In genomic region chr17:76710863-76711611, GRCh38 we compare ENCODE assay signal across 8 cellular contexts. TPM values are rescaled to one million over a fixed set of nuclear protein-coding genes. Genes with fewer than 3 reads are reported as not detected.
DNase-seq lines count a peak whose midpoint lies in the region; ATAC-seq and TF ChIP-seq lines count a peak whose summit lies in the region.

TSS of gene MXRA7 (minus strand) at chr17:76710965. CDS start at chr17:76710946, 19 bp downstream.

- no peaks in the 10 kb centered on the region for H3K79me1 ChIP-seq in H9 (ENCODE audit: insufficient read depth, low read depth, low read length, poor library complexity, severe bottlenecking)

- H3K4me1 Mint-ChIP-seq in H9 (peaks cover 33 to 36% of the 10 kb centered on the region in 2 experiments), natural killer cell (peaks cover 15 to 65% of the 10 kb centered on the region in 2 donors)

- H2BK5ac ChIP-seq in H9 (ENCODE audit: insufficient read length, low read length) = no peak within 1 kb of the TSS

- H3K56ac ChIP-seq in H9 (ENCODE audit: insufficient read length, low read depth, low read length) = no peak within 1 kb of the TSS

- peak within 1 kb of the TSS; percentile 65 to 82 for H3K4me3 Mint-ChIP-seq in H9
- H3K4me3 Mint-ChIP-seq in natural killer cell = peak within 1 kb of the TSS; percentile 80

- in situ Hi-C loops in ACHN (cut with HindIII; ENCODE audit: low pct_ligation_motif_present, low pct_unique_long_range_greater_than_20kb, low sequenced_read_pairs) = no loop called here

- H3K27me3 Mint-ChIP-seq in H9 (ENCODE audit: low read depth) (peaks cover 18% of the 10 kb centered on the region), natural killer cell (ENCODE audit: low read depth in 2 of 2) (no peaks in the 10 kb centered on the region)

- H3K4me1 ChIP-seq in H9 (ENCODE audit: insufficient read depth, low read length) = peaks cover 3% of the 10 kb centered on the region; the same call in 1 of the 2 replicates
- H3K4me1 ChIP-seq in suprapubic skin = peaks cover 45% of the 10 kb centered on the region

- H3K23me2 ChIP-seq in H9 (ENCODE audit: insufficient read length, low read depth, low read length, poor library complexity, severe bottlenecking) = peaks cover 4% of the 10 kb centered on the region

- H3K36me3 Mint-ChIP-seq in H9 (ENCODE audit: insufficient read depth in 1 of 3, low read depth in 3 of 3) = peaks cover 0 to 11% (median 10%) of the 10 kb centered on the region in 3 experiments; a peak in 4 of 7 replicates
- peaks cover under 1% of the 10 kb centered on the region for H3K36me3 Mint-ChIP-seq in natural killer cell

- no CpG with 5 or more reads among the region's 56 CpGs for WGBS in H9 (ENCODE audit: extremely low coverage, insufficient read length, low lambda C conversion rate)
- WGBS in suprapubic skin = 14% methylated on average over 15 of the region's 56 CpGs

- no peak within 1 kb of the TSS for H3K18ac ChIP-seq in H9 (ENCODE audit: insufficient read length, low read depth, low read length)

- TF ChIP-seq POLR2A in suprapubic skin (IDR thresholded peaks at IDR 0.05) = no peak

- no peak within 1 kb of the TSS; the same call in 1 of the 2 replicates for H3K14ac ChIP-seq in H9 (ENCODE audit: insufficient read depth, low read length)

- H4K8ac ChIP-seq in H9 (replicated peaks; ENCODE audit: insufficient read length, low read depth, low read length) = no peak within 1 kb of the TSS

- H4K5ac ChIP-seq in H9 (ENCODE audit: insufficient read length, low read depth, low read length) = no peak within 1 kb of the TSS

- no peak within 1 kb of the TSS for H4K91ac ChIP-seq in H9 (ENCODE audit: insufficient read length, low read depth, low read length)

- H3K4me3 ChIP-seq in fibroblast of the aortic adventitia (ENCODE audit: low read depth, low read length) (peak within 1 kb of the TSS; percentile 91), suprapubic skin (peak within 1 kb of the TSS; percentile 75)

- no peaks in the 10 kb centered on the region for H3K9me3 Mint-ChIP-seq in H9
- H3K9me3 Mint-ChIP-seq in natural killer cell = no peaks in the 10 kb centered on the region

- no peak within 1 kb of the TSS for H3K9ac ChIP-seq in H9 (ENCODE audit: extremely low read depth, insufficient read length, low read length)

- H2AFZ ChIP-seq in H9 (ENCODE audit: low read length) = peak within 1 kb of the TSS; percentile 46

- no peak within 1 kb of the TSS for H3T11ph ChIP-seq in H9 (ENCODE audit: low read length)

- H3K27me3 ChIP-seq in H9 (ENCODE audit: insufficient read depth, low read length) = no peaks in the 10 kb centered on the region; the same call in 1 of the 2 replicates
- H3K27me3 ChIP-seq in suprapubic skin = no peaks in the 10 kb centered on the region

- DNase-seq in ACHN (peak; percentile 76), H9 (peak; percentile 86), activated gamma-delta T cell treated with Interleukin-2 at 50 U/mL for 16 hours (peak; percentile 61), fibroblast of the aortic adventitia (ENCODE audit: low read depth) (peak; percentile 61), natural killer cell (peak; percentile 80), suprapubic skin (ENCODE audit: low spot score in 2 of 2) (peak; percentile 84 to 88)

- no peak within 1 kb of the TSS for H3K4ac ChIP-seq in H9 (ENCODE audit: low read depth, low read length)

- H4K20me1 ChIP-seq in H9 (ENCODE audit: control insufficient read depth, insufficient read depth, insufficient read length) = no peaks in the 10 kb centered on the region

- H2AK5ac ChIP-seq in H9 (ENCODE audit: insufficient read length, low read length) = no peak within 1 kb of the TSS

- no peak within 1 kb of the TSS for H2BK12ac ChIP-seq in H9 (ENCODE audit: insufficient read length, low read depth, low read length)

- H2BK120ac ChIP-seq in H9 (ENCODE audit: low read depth, low read length, poor library complexity, severe bottlenecking) = no peak within 1 kb of the TSS

- no peaks in the 10 kb centered on the region for H3K9me3 ChIP-seq in H9 (ENCODE audit: control insufficient read depth, low read depth, low read length)
- H3K9me3 ChIP-seq in suprapubic skin = no peaks in the 10 kb centered on the region

- H2BK20ac ChIP-seq in H9 (ENCODE audit: low read depth, low read length, poor library complexity, severe bottlenecking) = no peak within 1 kb of the TSS

- intact Hi-C loops in natural killer cell (cut with micrococcal nuclease) = no loop called here

- ATAC-seq in natural killer cell = peak; percentile 77 to 90 (median 87)
- ATAC-seq in GM21423 (IDR thresholded peaks at IDR 0.05; ENCODE audit: unreplicated experiment) = no peak

- H3K36me3 ChIP-seq in suprapubic skin = peaks cover 20% of the 10 kb centered on the region

- H3K27ac ChIP-seq in H9 (ENCODE audit: insufficient read length, low read depth, low read length) = no peak within 1 kb of the TSS
- H3K27ac ChIP-seq in suprapubic skin = peak within 1 kb of the TSS; percentile 88

- no peak for TF ChIP-seq EP300 in suprapubic skin (IDR thresholded peaks at IDR 0.05)

- H3K4me2 ChIP-seq in H9 (ENCODE audit: insufficient read depth, insufficient read length, low read length) = peak within 1 kb of the TSS; percentile 52

- no peak within 1 kb of the TSS for H3K23ac ChIP-seq in H9 (ENCODE audit: insufficient read length, low read depth, low read length)

- TF ChIP-seq CTCF in H9 (conservative IDR thresholded peaks at IDR 0.05) (no peak), fibroblast of the aortic adventitia (IDR thresholded peaks at IDR 0.05; ENCODE audit: insufficient read depth, low read length) (no peak), natural killer cell (IDR thresholded peaks at IDR 0.05) (no peak), suprapubic skin (IDR thresholded peaks at IDR 0.05) (no peak)

- no peak within 1 kb of the TSS for H2BK15ac ChIP-seq in H9 (ENCODE audit: low read depth, low read length)

- H3K27ac Mint-ChIP-seq in H9 = peak within 1 kb of the TSS in 1 of 3 experiments; percentile 45; a peak in 3 of 7 replicates
- peak within 1 kb of the TSS; percentile 82 to 99 for H3K27ac Mint-ChIP-seq in natural killer cell

- H3K79me2 ChIP-seq in H9 (ENCODE audit: insufficient read depth, low read length) = no peaks in the 10 kb centered on the region

TF ChIP-seq in PFSK-1, 5 proteins besides CTCF, POLR2A, EP300 and RAD21:
- TF ChIP-seq TAF1 (IDR thresholded peaks at IDR 0.05; ENCODE audit: borderline replicate concordance, insufficient read depth, low read length) = peak; percentile 59; the same call in 1 of the 2 replicates
- TF ChIP-seq REST (IDR thresholded peaks at IDR 0.05; ENCODE audit: insufficient read depth in 1 of 2, low read depth in 2 of 2, low read length in 2 of 2) = no peak
- peak; percentile 38 for TF ChIP-seq FOXP2 (optimal IDR thresholded peaks at IDR 0.05; ENCODE audit: borderline replicate concordance, extremely low read depth, extremely low read length, insufficient read depth)
- 0 out of 2 replicates have a peak, but pooled peaks have one; percentile 13 for TF ChIP-seq SIN3A (IDR thresholded peaks at IDR 0.05; ENCODE audit: borderline replicate concordance, insufficient read depth, low read length)
- TF ChIP-seq POLR2AphosphoS5 (IDR thresholded peaks at IDR 0.05; ENCODE audit: low read depth, low read length) = no peak

RNA-seq across cellular contexts. Expression of gene MXRA7, which starts in this region (rescaled TPM):
- total RNA-seq in H9 (2021) = 28.2 TPM in 2 replicates
- polyA plus RNA-seq in PFSK-1 (2012; ENCODE audit: insufficient read length, low read depth) = 191 TPM
- total RNA-seq in fibroblast of the aortic adventitia (ENCODE audit: low replicate concordance) = 166 and 287 TPM in 2 replicates
- total RNA-seq in natural killer cell = 10 to 100 TPM; 31.6 to 47.6 (median 46.5) TPM
- 10 to 100 TPM; 44.5 to 67.8 (median 56.9) TPM for total RNA-seq in suprapubic skin
